ENCODE assay signal across 1 cellular context in the genomic region with DNA sequence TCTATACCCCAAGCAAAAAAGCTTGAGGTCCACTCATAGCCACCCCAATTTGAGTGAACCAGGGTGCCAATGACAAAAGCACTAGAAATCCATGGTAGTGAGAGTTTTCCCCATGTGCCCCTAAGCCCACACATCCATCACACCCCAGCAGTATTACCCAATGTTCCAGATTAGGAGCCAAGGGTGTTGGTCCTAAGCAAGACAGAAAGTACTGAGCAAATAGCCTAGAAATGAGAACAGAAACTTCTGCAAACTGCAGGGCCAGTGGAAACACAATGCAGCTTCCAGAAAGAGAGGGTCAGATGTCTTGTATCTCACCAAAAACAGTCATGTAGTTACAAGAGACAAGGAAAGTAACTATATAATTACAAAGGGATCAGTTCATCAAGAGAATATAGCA.
TF ChIP-seq lines count a peak whose summit lies in the region.

No MANE protein-coding gene starts in this region.

TF ChIP-seq in GM12878, 131 proteins besides CTCF, POLR2A, EP300 and RAD21 (continued from another document):
- TF ChIP-seq, protein P1, sequence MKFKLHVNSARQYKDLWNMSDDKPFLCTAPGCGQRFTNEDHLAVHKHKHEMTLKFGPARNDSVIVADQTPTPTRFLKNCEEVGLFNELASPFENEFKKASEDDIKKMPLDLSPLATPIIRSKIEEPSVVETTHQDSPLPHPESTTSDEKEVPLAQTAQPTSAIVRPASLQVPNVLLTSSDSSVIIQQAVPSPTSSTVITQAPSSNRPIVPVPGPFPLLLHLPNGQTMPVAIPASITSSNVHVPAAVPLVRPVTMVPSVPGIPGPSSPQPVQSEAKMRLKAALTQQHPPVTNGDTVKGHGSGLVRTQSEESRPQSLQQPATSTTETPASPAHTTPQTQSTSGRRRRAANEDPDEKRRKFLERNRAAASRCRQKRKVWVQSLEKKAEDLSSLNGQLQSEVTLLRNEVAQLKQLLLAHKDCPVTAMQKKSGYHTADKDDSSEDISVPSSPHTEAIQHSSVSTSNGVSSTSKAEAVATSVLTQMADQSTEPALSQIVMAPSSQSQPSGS (IDR thresholded peaks at IDR 0.05; ENCODE audit: low read length): no peak
- TF ChIP-seq TCF7 (IDR thresholded peaks at IDR 0.05; ENCODE audit: borderline replicate concordance): no peak
- no peak for TF ChIP-seq BRCA1 (IDR thresholded peaks at IDR 0.05; ENCODE audit: low read depth, low read length)
- TF ChIP-seq RUNX3 (IDR thresholded peaks at IDR 0.05; ENCODE audit: low read length): no peak
- no peak for TF ChIP-seq HDAC6 (IDR thresholded peaks at IDR 0.05; ENCODE audit: unreplicated experiment)
- TF ChIP-seq, protein P2, sequence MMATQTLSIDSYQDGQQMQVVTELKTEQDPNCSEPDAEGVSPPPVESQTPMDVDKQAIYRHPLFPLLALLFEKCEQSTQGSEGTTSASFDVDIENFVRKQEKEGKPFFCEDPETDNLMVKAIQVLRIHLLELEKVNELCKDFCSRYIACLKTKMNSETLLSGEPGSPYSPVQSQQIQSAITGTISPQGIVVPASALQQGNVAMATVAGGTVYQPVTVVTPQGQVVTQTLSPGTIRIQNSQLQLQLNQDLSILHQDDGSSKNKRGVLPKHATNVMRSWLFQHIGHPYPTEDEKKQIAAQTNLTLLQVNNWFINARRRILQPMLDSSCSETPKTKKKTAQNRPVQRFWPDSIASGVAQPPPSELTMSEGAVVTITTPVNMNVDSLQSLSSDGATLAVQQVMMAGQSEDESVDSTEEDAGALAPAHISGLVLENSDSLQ (IDR thresholded peaks at IDR 0.05): no peak
- no peak for TF ChIP-seq PAX5 (IDR thresholded peaks at IDR 0.05; ENCODE audit: borderline replicate concordance, low read depth, low read length)
- TF ChIP-seq, protein P3, sequence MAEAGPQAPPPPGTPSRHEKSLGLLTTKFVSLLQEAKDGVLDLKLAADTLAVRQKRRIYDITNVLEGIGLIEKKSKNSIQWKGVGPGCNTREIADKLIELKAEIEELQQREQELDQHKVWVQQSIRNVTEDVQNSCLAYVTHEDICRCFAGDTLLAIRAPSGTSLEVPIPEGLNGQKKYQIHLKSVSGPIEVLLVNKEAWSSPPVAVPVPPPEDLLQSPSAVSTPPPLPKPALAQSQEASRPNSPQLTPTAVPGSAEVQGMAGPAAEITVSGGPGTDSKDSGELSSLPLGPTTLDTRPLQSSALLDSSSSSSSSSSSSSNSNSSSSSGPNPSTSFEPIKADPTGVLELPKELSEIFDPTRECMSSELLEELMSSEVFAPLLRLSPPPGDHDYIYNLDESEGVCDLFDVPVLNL (IDR thresholded peaks at IDR 0.05; ENCODE audit: low read depth, low read length): no peak
